ENCODE assay signal across 7 cellular contexts in the genomic region with DNA sequence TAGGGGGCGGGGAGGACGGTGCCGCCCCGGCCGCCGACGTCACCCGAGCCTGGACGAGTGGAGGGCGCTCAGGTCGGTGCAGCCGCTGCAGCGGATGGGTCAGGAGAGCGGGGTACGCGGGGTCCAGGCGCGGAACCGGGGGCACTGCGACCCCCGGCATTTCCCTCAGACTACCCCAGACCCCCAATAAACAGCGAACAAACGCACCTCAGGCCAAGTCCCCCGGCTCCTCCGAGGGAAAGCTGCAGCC.
A peak's percentile ranks its signal among the peaks of the same experiment; 100 is the strongest.
DNase-seq lines count a peak whose midpoint lies in the region; ATAC-seq and TF ChIP-seq lines count a peak whose summit lies in the region.

No MANE protein-coding gene starts in this region.

- no peak for DNase-seq in Jurkat, Clone E6-1 (ENCODE audit: low read depth, low spot score)
- no peak for DNase-seq in cardiac fibroblast (ENCODE audit: low read depth in 2 of 2)
- DNase-seq in lung (ENCODE audit: low spot score): no peak
- peak; percentile 71 for DNase-seq in transverse colon
- no peak for DNase-seq in NCI-H187 (lab: John Stamatoyannopoulos, UW)
- DNase-seq in activated gamma-delta T cell treated with Interleukin-2 at 50 U/mL for 16 hours: no peak

- H3K36me3 ChIP-seq in lung (ENCODE audit: control insufficient read depth in 2 of 2, insufficient read depth in 2 of 2, low read length in 2 of 2) (no peaks in the 10 kb centered on the region), transverse colon (no peaks in the 10 kb centered on the region)

- H3K4me3 ChIP-seq in Jurkat, Clone E6-1 (ENCODE audit: low read length): peak overlapping the region; percentile 81
- peak overlapping the region; percentile 57 to 63 for H3K4me3 ChIP-seq in cardiac fibroblast (replicated peaks in 1 of 2; ENCODE audit: low read depth in 2 of 2, low read length in 2 of 2)
- peak overlapping the region; percentile 89 for H3K4me3 ChIP-seq in lung
- peak overlapping the region; percentile 51 to 80 (median 72) for H3K4me3 ChIP-seq in transverse colon

- in situ Hi-C loops in transverse colon (cut with MboI; ENCODE audit: low pct_ligation_motif_present in 1 of 4, low pct_unique_long_range_greater_than_20kb in 1 of 4, low sequenced_read_pairs in 3 of 4): no loop called here

- TF ChIP-seq CTCF in cardiac fibroblast (IDR thresholded peaks at IDR 0.05; ENCODE audit: low read depth, low read length) (no peak), lung (IDR thresholded peaks at IDR 0.05; ENCODE audit: control extremely low read depth, extremely low read depth) (no peak), transverse colon (IDR thresholded peaks at IDR 0.05) (no peak)

- no peak for TF ChIP-seq EP300 in transverse colon (IDR thresholded peaks at IDR 0.05; ENCODE audit: low read depth)

- H3K4me1 ChIP-seq in lung (ENCODE audit: control insufficient read depth in 2 of 2, insufficient read depth in 2 of 2, low read length in 2 of 2): peaks cover 0 to 8% of the 10 kb centered on the region in 2 donors
- H3K4me1 ChIP-seq in transverse colon: peaks cover 5 to 29% (median 18%) of the 10 kb centered on the region in 4 donors

- ATAC-seq in GM18909 (IDR thresholded peaks at IDR 0.05; ENCODE audit: poor library complexity, unreplicated experiment) (peak; percentile 28), lung (ENCODE audit: insufficient read depth, low FRiP score) (peak; percentile 32)

- intact Hi-C loops in transverse colon (cut with DNase I; ENCODE audit: low total_unique reads): no loop called here

- WGBS in lung, 2 donors: 1% methylated on average over 18 to 25 of the region's 25 CpGs
- 0% methylated on average over 3 of the region's 25 CpGs; no CpG with 5 or more reads in 1 of the 2 donors for WGBS in transverse colon (ENCODE audit: low coverage in 1 of 2), 2 donors

- H3K27ac ChIP-seq in lung (ENCODE audit: low read depth in 1 of 2, low read length in 1 of 2): peak overlapping the region; percentile 45 to 93
- H3K27ac ChIP-seq in transverse colon: peak overlapping the region; percentile 88 to 91 (median 89)

- H3K27me3 ChIP-seq in lung (ENCODE audit: control insufficient read depth, insufficient read depth): no peaks in the 10 kb centered on the region
- H3K27me3 ChIP-seq in transverse colon: no peaks in the 10 kb centered on the region

- TF ChIP-seq POLR2A in transverse colon (IDR thresholded peaks at IDR 0.05): no peak

- H3K9me3 ChIP-seq in lung (ENCODE audit: control insufficient read depth in 2 of 2, insufficient read depth in 1 of 2, low read length in 1 of 2) (no peaks in the 10 kb centered on the region), transverse colon (no peaks in the 10 kb centered on the region)
